8 cellular contexts compared by ENCODE assay signal in the genomic region with DNA sequence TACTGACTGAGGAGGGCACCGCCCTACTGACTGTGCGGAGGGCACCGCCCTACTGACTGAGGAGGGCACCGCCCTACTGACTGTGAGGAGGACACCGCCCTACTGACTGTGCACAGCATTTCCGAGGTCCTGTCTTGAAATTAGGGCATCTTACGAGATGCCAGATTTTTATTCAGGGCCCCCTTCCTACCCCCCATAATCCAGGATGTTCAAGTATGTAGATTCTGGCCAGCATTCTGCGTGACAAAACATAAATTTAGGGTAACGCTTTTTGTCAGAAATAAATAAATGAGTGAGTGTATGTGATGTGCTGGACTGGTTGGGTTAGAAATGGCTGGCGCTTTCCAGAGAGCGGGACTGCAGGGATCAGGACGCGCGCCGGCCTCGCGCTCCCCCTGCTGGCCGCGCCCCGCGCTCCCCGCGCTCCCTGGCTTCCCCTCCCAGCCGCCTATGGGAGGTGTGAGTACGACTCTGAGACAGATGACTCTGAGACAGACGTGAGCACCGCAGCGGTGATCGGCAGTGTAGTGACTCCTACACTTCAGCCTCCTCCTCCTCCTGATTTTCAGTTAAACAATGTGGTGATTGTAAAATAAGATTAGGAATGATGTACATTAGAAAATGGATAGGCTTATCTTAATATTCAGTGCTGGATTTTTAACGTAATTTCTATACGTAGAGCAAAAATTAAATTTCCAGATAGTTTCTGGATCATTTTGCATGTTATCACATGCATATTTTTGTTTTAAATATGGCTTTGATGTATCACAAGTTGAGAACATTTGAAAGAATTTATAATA.
DNase-seq lines count a peak whose midpoint lies in the region; ATAC-seq and TF ChIP-seq lines count a peak whose summit lies in the region.

No MANE protein-coding gene starts in this region.

- no peaks in the 10 kb centered on the region for H3K9me3 ChIP-seq in WERI-Rb-1 (ENCODE audit: severe bottlenecking)

- no peak overlapping the region for H3K4me3 ChIP-seq in WERI-Rb-1 (ENCODE audit: low read depth, low read length)

- no peaks in the 10 kb centered on the region for H3K27me3 ChIP-seq in WERI-Rb-1 (ENCODE audit: insufficient read depth, low read depth, severe bottlenecking)

- H3K36me3 ChIP-seq in WERI-Rb-1 = no peaks in the 10 kb centered on the region

- peak; percentile 99 for TF ChIP-seq CTCF in WERI-Rb-1 (IDR thresholded peaks at IDR 0.05; ENCODE audit: low read depth, low read length)

- peak; percentile 5 to 17 for DNase-seq in NOMO-1 (lab: John Stamatoyannopoulos, UW; ENCODE audit: unreplicated experiment in 2 of 2)
- no peak for DNase-seq in NOMO-1 treated with dmso at 0.1 percent for 144 hours (lab: John Stamatoyannopoulos, UW; ENCODE audit: unreplicated experiment)
- peak; percentile 38 for DNase-seq in NCI-H2081 treated with DMSO at 0.1 percent for 48 hours (lab: John Stamatoyannopoulos, UW)
- DNase-seq in WERI-Rb-1 = peak; percentile 88
- peak; percentile 31 for DNase-seq in brain pericyte (ENCODE audit: low read depth, low spot score)
- DNase-seq in inferior parietal cortex (ENCODE audit: extremely low spot score) = peak; percentile 78
- peak; percentile 55 to 69 for DNase-seq in stimulated activated CD4-positive, alpha-beta T cell treated with anti-CD3 and anti-CD28 coated beads, Interleukin-15, amount 100 ng/mL, for 48 hours (ENCODE audit: low read depth in 2 of 2)

- peak; percentile 98 for ATAC-seq in HG02938 (IDR thresholded peaks at IDR 0.05; ENCODE audit: unreplicated experiment)

- peak overlapping the region; percentile 50 for H3K27ac ChIP-seq in WERI-Rb-1
